Comparison of ENCODE assay signal across 1 cellular context in the genomic region with DNA sequence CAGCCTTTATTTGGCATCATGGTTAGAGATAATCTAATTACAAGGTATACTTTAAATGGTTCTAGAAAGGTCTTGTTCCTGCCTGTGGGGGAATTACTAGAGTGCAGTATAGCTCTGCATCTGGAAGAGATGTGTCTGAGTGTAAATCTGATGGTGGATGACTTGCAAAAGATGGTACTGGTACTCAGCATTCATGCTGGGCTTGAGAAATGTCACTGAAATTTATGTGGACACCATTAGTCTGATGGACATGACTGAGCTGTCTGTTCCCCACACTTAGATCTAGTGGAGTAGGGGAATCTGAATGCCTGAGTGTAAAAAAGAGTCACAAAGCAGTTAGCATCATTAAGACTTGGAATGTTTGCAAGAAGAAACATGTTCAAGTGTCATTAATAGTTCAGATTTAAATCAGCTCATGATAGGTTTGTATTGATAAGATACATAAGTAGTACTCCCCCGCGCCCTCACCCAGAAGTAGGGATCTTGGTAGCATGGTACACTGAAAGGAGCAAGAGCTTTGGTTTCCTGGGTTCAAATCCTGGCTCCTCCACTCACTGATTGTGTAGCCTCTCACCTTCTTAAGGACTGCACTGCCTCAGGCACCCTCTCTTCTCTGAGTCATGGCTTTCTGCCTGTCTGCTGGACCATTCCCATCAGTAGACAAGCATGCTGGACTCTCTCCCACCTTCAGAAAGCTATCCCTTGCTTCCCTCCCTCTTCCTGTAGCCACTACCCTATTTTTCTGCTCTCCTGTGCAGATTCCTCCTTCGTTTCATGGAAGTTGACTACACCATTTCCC.
TF ChIP-seq lines count a peak whose summit lies in the region.

No MANE protein-coding gene starts in this region.

TF ChIP-seq in WTC11, 78 proteins besides CTCF, POLR2A, EP300 and RAD21 (continued from another document):
- no peak for TF ChIP-seq STAT6 (CRISPR knock-in tag; conservative IDR thresholded peaks at IDR 0.05; ENCODE audit: low read depth)
- no peak for TF ChIP-seq ATF1 (CRISPR knock-in tag; IDR thresholded peaks at IDR 0.05)
- TF ChIP-seq AR (CRISPR knock-in tag; IDR thresholded peaks at IDR 0.05): no peak
- TF ChIP-seq, protein P1, sequence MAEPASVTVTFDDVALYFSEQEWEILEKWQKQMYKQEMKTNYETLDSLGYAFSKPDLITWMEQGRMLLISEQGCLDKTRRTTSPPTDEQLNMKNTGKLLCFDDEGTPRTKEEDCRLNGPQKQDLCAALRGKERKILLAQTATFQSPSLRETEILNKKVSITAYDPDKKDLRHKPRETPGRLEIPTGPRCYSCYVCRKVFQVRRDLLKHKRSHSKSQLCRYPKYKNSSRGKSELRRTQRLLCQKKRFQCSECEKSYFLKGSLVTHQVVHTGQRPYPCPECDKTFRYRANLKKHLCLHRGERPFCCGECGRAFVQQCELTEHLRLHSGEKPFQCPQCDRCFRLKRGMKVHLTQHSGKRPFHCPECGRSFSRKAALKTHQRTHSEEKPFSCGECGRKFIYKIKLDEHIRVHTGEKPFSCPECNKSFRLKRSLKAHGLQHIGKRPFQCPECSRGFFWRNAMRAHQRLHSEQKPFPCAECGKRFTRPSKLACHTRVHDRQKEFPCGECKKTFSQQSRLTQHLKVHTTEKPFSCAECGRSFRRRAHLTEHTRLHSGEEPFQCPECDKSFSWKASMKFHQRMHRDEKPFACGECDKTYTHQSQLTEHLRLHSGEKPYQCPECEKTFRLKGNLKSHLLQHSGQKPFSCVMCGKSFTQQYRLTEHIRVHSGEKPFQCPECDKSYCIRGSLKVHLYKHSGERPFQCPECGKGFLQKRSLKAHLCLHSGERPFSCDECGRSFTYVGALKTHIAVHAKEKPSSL (CRISPR knock-in tag; conservative IDR thresholded peaks at IDR 0.05): no peak
- TF ChIP-seq NR3C1 (CRISPR knock-in tag; conservative IDR thresholded peaks at IDR 0.05; ENCODE audit: low read depth): no peak
